ENCODE assay signal across 12 cellular contexts in the genomic region with DNA sequence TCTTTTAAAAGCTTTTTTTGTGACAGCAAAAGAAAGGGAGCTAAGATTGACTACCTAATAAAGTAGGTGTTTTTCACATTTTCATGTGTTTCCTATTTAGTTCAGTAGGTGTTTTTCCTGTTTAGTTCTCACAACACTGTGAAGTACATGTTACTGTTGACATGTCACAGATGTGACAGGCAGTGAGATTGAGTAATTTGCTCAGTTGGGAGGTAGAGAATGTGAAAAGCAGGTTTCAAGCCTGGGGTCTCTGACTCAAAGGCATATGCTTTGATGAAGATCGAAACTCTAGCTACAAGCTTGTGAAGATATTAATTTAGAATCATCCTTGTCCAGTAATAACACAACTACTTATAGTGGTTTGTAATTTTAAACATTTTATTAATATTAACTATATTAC. TPM values are rescaled to one million over a fixed set of nuclear protein-coding genes. Genes with fewer than 3 reads are reported as not detected.
DNase-seq lines count a peak whose midpoint lies in the region; ATAC-seq lines count a peak whose summit lies in the region.
"Had no signal": no experiment of that assay in that cellular context is flagged by ENCODE, and none has a peak within 500 bp of the region (broad histone marks: within the 10 kb centered on the region; RNA-seq: fewer than 3 reads in every experiment).

No MANE protein-coding gene starts in this region.

- ATAC-seq in GM18511 (IDR thresholded peaks at IDR 0.05; ENCODE audit: unreplicated experiment) (peak; percentile 79), GM21367 (IDR thresholded peaks at IDR 0.05; ENCODE audit: unreplicated experiment) (peak; percentile 55), HG02938 (IDR thresholded peaks at IDR 0.05; ENCODE audit: unreplicated experiment) (peak; percentile 77), HG03521 (IDR thresholded peaks at IDR 0.05; ENCODE audit: unreplicated experiment) (peak; percentile 67), T-cell (replicated peaks in 1 of 4) (no peak)
- ATAC-seq: lower lobe of right lung had no signal

- no peaks in the 10 kb centered on the region for H3K9me3 Mint-ChIP-seq in T-cell

- H3K27ac ChIP-seq in SJCRH30, result no peak overlapping the region
- H3K27ac ChIP-seq: lower lobe of right lung had no signal

- peaks cover 5% of the 10 kb centered on the region for H3K36me3 Mint-ChIP-seq in T-cell

- H3K4me1 Mint-ChIP-seq in T-cell, result peaks cover 11 to 27% (median 17%) of the 10 kb centered on the region in 3 donors

- H3K4me3 ChIP-seq in SJCRH30, result no peak overlapping the region
- H3K4me3 ChIP-seq: lower lobe of right lung had no signal

- H3K27me3 Mint-ChIP-seq in T-cell, result no peaks in the 10 kb centered on the region

- CTCF ChIA-PET in T-cell (lab: Charles Lee), result interaction anchor here in 1 of 2 donors (0.7 kb wide), 2 partner anchors 12 to 21 kb away, joined by 4 to 5 read pairs; no protein-coding TSS in a partner anchor

- H3K27ac Mint-ChIP-seq in T-cell, result no peak overlapping the region

- POLR2A ChIA-PET in T-cell (lab: Charles Lee), result interaction anchor here in 1 of 2 donors (0.6 kb wide), 1 partner anchor 179 kb away, joined by 6 read pairs; no protein-coding TSS in a partner anchor

- no peaks in the 10 kb centered on the region for H3K27me3 ChIP-seq in SJCRH30

- no peaks in the 10 kb centered on the region for H3K9me3 ChIP-seq in SJCRH30 (replicated peaks)
- H3K9me3 ChIP-seq: lower lobe of right lung had no signal

- peaks cover 8% of the 10 kb centered on the region for H3K4me1 ChIP-seq in SJCRH30

- no peak for DNase-seq in T-cell
- DNase-seq in CD1c-positive myeloid dendritic cell (ENCODE audit: extremely low spot score), result no peak
- DNase-seq in SJCRH30, result no peak
- DNase-seq in stimulated activated CD4-positive, alpha-beta T cell treated with anti-CD3 and anti-CD28 coated beads, Interleukin-15, amount 100 ng/mL, for 24 hours, result no peak
- DNase-seq: activated CD4-positive, alpha-beta T cell treated with anti-CD3 and anti-CD28 coated beads for 1 hour; activated effector memory CD4-positive, alpha-beta T cell treated with Interleukin-2 at 50 U/mL for 16 hours; lower lobe of right lung; NCI-H2029 had no signal

- no peak overlapping the region for H3K4me3 Mint-ChIP-seq in T-cell

- H3K36me3 ChIP-seq in SJCRH30, result no peaks in the 10 kb centered on the region
- H3K36me3 ChIP-seq: lower lobe of right lung had no signal

RNA-seq across cellular contexts. Expression of gene SLX4IP, which starts 43.1 kb away (rescaled TPM):
- 1 to 10 TPM; 4.2 to 5.9 (median 5.2) TPM for total RNA-seq in T-cell
- 10.3 and 11.5 TPM in 2 replicates for total RNA-seq in SJCRH30 (2014; rRNA removed; shearing (Covaris generic))

RNA-seq across cellular contexts. Expression of gene MKKS, which starts 44.2 kb away (rescaled TPM):
- 10 to 100 TPM in 3 of 5 donors, 1 to 10 TPM in 2; 5.1 to 13.5 (median 11.9) TPM for total RNA-seq in T-cell
- 15.1 and 16.3 TPM in 2 replicates for total RNA-seq in SJCRH30 (2014; rRNA removed; shearing (Covaris generic))

Comparison
In these comparisons a context has a peak if more than half of its experiments do, and no peak if none do; other contexts are left out.
1. ATAC-seq: peak in GM18511 (single experiment), GM21367 (single experiment), HG02938 (single experiment) and HG03521 (single experiment); none in T-cell (0 of 4).